In genomic region chr2:9230881-9231280, GRCh38 we compare ENCODE assay signal across 13 cellular contexts. TPM values are rescaled to one million over a fixed set of nuclear protein-coding genes. Genes with fewer than 3 reads are reported as not detected.
A peak's percentile ranks its signal among the peaks of the same experiment; 100 is the strongest.
DNase-seq lines count a peak whose midpoint lies in the region; ATAC-seq and TF ChIP-seq lines count a peak whose summit lies in the region.
"Had no signal": no experiment of that assay in that cellular context is flagged by ENCODE, and none has a peak within 500 bp of the region (broad histone marks: within the 10 kb centered on the region; RNA-seq: fewer than 3 reads in every experiment).

No MANE protein-coding gene starts in this region.

- no peak overlapping the region for H3K4me3 ChIP-seq in heart right ventricle
- H3K4me3 ChIP-seq: prostate gland, SJCRH30 had no signal

- TF ChIP-seq CTCF in heart right ventricle (IDR thresholded peaks at IDR 0.05) = no peak
- no peak for TF ChIP-seq CTCF in chondrocyte (IDR thresholded peaks at IDR 0.05)

- H3K36me3 ChIP-seq in heart right ventricle = no peaks in the 10 kb centered on the region
- H3K36me3 ChIP-seq: prostate gland, SJCRH30 had no signal

- 44 to 60% methylated on average over 4 of the region's 4 CpGs for WGBS in heart right ventricle, 2 donors

- H3K9me3 Mint-ChIP-seq in chondrocyte (ENCODE audit: low read depth) (no peaks in the 10 kb centered on the region), immature natural killer cell (no peaks in the 10 kb centered on the region)

- no peaks in the 10 kb centered on the region for H3K27me3 Mint-ChIP-seq in chondrocyte (ENCODE audit: low read depth)
- peaks cover 8 to 10% (median 8%) of the 10 kb centered on the region in 3 donors for H3K27me3 Mint-ChIP-seq in immature natural killer cell (ENCODE audit: low read depth in 3 of 3)

- H3K27me3 ChIP-seq in heart right ventricle = peaks cover 0 to 13% (median 0%) of the 10 kb centered on the region in 7 donors
- H3K27me3 ChIP-seq: SJCRH30 had no signal

- ATAC-seq in heart right ventricle = peak in 1 of 8 donors; percentile 21
- ATAC-seq in HG02981 (IDR thresholded peaks at IDR 0.05; ENCODE audit: unreplicated experiment) = no peak
- ATAC-seq in GM19351 (IDR thresholded peaks at IDR 0.05; ENCODE audit: unreplicated experiment) = no peak

- no peaks in the 10 kb centered on the region for H3K36me3 Mint-ChIP-seq in chondrocyte (ENCODE audit: low read depth)
- H3K36me3 Mint-ChIP-seq in immature natural killer cell = no peaks in the 10 kb centered on the region
- H3K36me3 Mint-ChIP-seq: activated naive CD8-positive, alpha-beta T cell had no signal

- H3K4me3 Mint-ChIP-seq in chondrocyte (ENCODE audit: unreplicated experiment) = no peak overlapping the region
- H3K4me3 Mint-ChIP-seq in immature natural killer cell = no peak overlapping the region
- H3K4me3 Mint-ChIP-seq: activated naive CD8-positive, alpha-beta T cell had no signal

- no peaks in the 10 kb centered on the region for H3K9me3 ChIP-seq in heart right ventricle
- H3K9me3 ChIP-seq: prostate gland, SJCRH30 had no signal

- H3K4me1 ChIP-seq in heart right ventricle = peaks cover 56 to 100% (median 100%) of the 10 kb centered on the region in 9 donors
- H3K4me1 ChIP-seq: prostate gland had no signal

- H3K27ac Mint-ChIP-seq in chondrocyte (ENCODE audit: unreplicated experiment) = peak overlapping the region; percentile 58
- no peak overlapping the region for H3K27ac Mint-ChIP-seq in immature natural killer cell
- H3K27ac Mint-ChIP-seq: activated naive CD8-positive, alpha-beta T cell had no signal

- peak overlapping the region in 9 of 10 donors; percentile 5 to 93 (median 61) for H3K27ac ChIP-seq in heart right ventricle
- H3K27ac ChIP-seq: prostate gland, SJCRH30 had no signal

- H3K4me1 Mint-ChIP-seq in chondrocyte (ENCODE audit: low read depth) = peaks cover 91% of the 10 kb centered on the region
- no peaks in the 10 kb centered on the region for H3K4me1 Mint-ChIP-seq in immature natural killer cell

- no peak for DNase-seq in heart right ventricle
- no peak for DNase-seq in cardiac septum (ENCODE audit: low spot score)
- no peak for DNase-seq in chondrocyte (ENCODE audit: low spot score)
- DNase-seq in myocyte (ENCODE audit: low read depth) = peak; percentile 67
- DNase-seq in immature natural killer cell = no peak
- DNase-seq in amniotic stem cell (lab: John Stamatoyannopoulos, UW) = no peak
- DNase-seq: activated CD4-positive, alpha-beta T cell treated with anti-CD3 and anti-CD28 coated beads, Interleukin-2, amount 50 U/mL, for 4 hours; NCI-H2081 treated with DMSO at 0.1 percent for 48 hours; SJCRH30 had no signal

- intact Hi-C loops in heart right ventricle (cut with DNase I) = no loop called here
- intact Hi-C loops in cardiac septum (cut with DNase I) = no loop called here

RNA-seq across cellular contexts. Expression of gene ASAP2, which starts 24.3 kb away (rescaled TPM):
- total RNA-seq in heart right ventricle = 10 to 100 TPM in 9 of 10 donors, 1 to 10 TPM in 1; 9.9 to 16.2 (median 11.8) TPM
- polyA plus RNA-seq in heart right ventricle = 10 to 100 TPM in 1 of 2 donors, 1 to 10 TPM in 1; 5.4 to 17.3 TPM
- 11.8 TPM for total RNA-seq in cardiac septum
- total RNA-seq in chondrocyte = 60.7 to 73.2 TPM (median 61.5 TPM) in 3 replicates
- 23.7 and 28.0 TPM in 2 replicates for total RNA-seq in myocyte
- polyA plus RNA-seq in myocyte (2012) = 18.7 TPM
- polyA plus RNA-seq in immature natural killer cell = under 1 TPM in 2 of 3 donors, not detected in 1; 0.04 to 0.06 TPM
